Comparison of ENCODE assay signal across 16 cellular contexts in the genomic region with DNA sequence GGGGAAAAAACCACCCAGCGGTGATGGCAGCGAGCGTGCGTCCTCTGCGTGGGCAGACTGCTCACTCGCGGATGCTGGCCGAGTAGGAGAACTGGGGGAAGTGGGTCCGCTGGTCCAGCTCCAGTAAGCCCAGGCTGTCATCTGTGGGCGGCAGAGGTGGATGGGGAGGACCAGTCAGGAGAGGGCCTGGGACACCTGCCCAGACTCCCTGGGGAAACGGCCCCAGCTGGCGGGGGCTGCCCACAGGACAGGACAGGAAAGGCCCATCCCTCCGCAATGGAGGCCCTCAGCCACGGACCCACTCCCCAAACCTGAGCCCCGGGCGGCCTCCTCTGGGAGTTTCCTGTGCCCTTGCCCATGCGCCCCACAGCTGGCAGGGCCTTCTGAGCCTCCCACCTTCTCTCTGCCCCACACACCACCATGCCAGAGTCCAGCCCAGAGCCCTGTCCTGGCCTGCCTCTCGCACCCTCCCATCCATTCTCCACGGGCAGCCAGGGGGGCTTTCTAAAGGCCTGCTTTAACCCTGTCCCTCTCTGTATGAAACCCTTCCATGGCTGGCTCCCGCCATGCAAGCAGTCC. TPM values are rescaled to one million over a fixed set of nuclear protein-coding genes. Genes with fewer than 3 reads are reported as not detected.
DNase-seq lines count a peak whose midpoint lies in the region; ATAC-seq, FAIRE-seq and TF ChIP-seq lines count a peak whose summit lies in the region.
"Had no signal": no experiment of that assay in that cellular context is flagged by ENCODE, and none has a peak within 500 bp of the region (broad histone marks: within the 10 kb centered on the region; RNA-seq: fewer than 3 reads in every experiment).

No MANE protein-coding gene starts in this region.

- FAIRE-seq in K562 (lab: Jason Lieb, UNC) (no peak), urothelium cell line (lab: Jason Lieb, UNC) (no peak)
- FAIRE-seq: G401.6 had no signal

- BruUV-seq in HCT116 (replicated peaks; lab: Mats Ljungman, UMichigan), result no TSS peak
- BruUV-seq in K562 (replicated peaks; lab: Mats Ljungman, UMichigan), result no TSS peak

- ATAC-seq in HCT116, result no peak
- ATAC-seq in K562, result no peak
- no peak for ATAC-seq in stimulated activated effector memory CD8-positive, alpha-beta T cell treated with anti-CD3 and anti-CD28 coated beads, Interleukin-12 subunit alpha, Interleukin-12 subunit beta, amount 100 ng/mL, for 72 hours
- ATAC-seq: PC-3 had no signal

- H3K9me3 Mint-ChIP-seq in stimulated activated effector memory CD8-positive, alpha-beta T cell treated with anti-CD3 and anti-CD28 coated beads, Interleukin-12 subunit alpha, Interleukin-12 subunit beta, amount 100 ng/mL, for 72 hours, result no peaks in the 10 kb centered on the region
- no peaks in the 10 kb centered on the region for H3K9me3 Mint-ChIP-seq in CD14-positive monocyte
- H3K9me3 Mint-ChIP-seq: H9 had no signal

- no peaks in the 10 kb centered on the region for H3K9me3 ChIP-seq in HCT116 (ENCODE audit: control insufficient read depth in 1 of 2, insufficient read depth in 1 of 2, low read depth in 1 of 2, low read length in 2 of 2)
- no peaks in the 10 kb centered on the region for H3K9me3 ChIP-seq in K562 (replicated peaks; ENCODE audit: control insufficient read depth, insufficient read depth, low read depth, low read length)

- in situ Hi-C loops in K562 (cut with MboI), result no loop called here

- peaks cover 6 to 13% (median 11%) of the 10 kb centered on the region in 3 donors for H3K27me3 Mint-ChIP-seq in CD14-positive monocyte (ENCODE audit: low read depth in 3 of 3)

- TF ChIP-seq POLR2A in HCT116 (IDR thresholded peaks at IDR 0.05; ENCODE audit: borderline replicate concordance, extremely low read depth, insufficient read depth, insufficient read length) (no peak), K562 (conservative IDR thresholded peaks at IDR 0.05) (no peak)

- H3K27ac ChIP-seq in HCT116 (ENCODE audit: low read depth, low read length), result no peak overlapping the region
- no peak overlapping the region for H3K27ac ChIP-seq in K562 (ENCODE audit: extremely low read depth, low read depth, low read length)
- H3K27ac ChIP-seq: C4-2B had no signal

- H3K36me3 Mint-ChIP-seq in stimulated activated effector memory CD8-positive, alpha-beta T cell treated with anti-CD3 and anti-CD28 coated beads, Interleukin-12 subunit alpha, Interleukin-12 subunit beta, amount 100 ng/mL, for 72 hours, result peaks cover 47% of the 10 kb centered on the region
- H3K36me3 Mint-ChIP-seq in CD14-positive monocyte, result peaks cover 39 to 57% of the 10 kb centered on the region in 2 donors

- H2AFZ ChIP-seq in HCT116 (ENCODE audit: low read depth, low read length, poor library complexity, severe bottlenecking), result no peak overlapping the region
- no peak overlapping the region for H2AFZ ChIP-seq in K562 (ENCODE audit: low read depth, low read length)

- intact Hi-C loops in HCT116 (cut with micrococcal nuclease), result no loop called here
- intact Hi-C loops in K562 (cut with micrococcal nuclease), result loop anchor here (5.0 kb wide), 1 partner anchor 38 kb away; no protein-coding TSS in a partner anchor
- intact Hi-C loops in CD14-positive monocyte (cut with micrococcal nuclease), result no loop called here

- H3K4me2 ChIP-seq in HCT116 (ENCODE audit: low read length) (no peak overlapping the region), K562 (ENCODE audit: insufficient read depth, low read length) (no peak overlapping the region)

- TF ChIP-seq EP300 in K562 (IDR thresholded peaks at IDR 0.05; ENCODE audit: low read length), result no peak

- H4K20me1 ChIP-seq in HCT116 (ENCODE audit: insufficient read depth), result no peaks in the 10 kb centered on the region
- H4K20me1 ChIP-seq in K562 (replicated peaks; ENCODE audit: control insufficient read depth, insufficient read depth, low read length), result no peaks in the 10 kb centered on the region

- H3K4me1 Mint-ChIP-seq in stimulated activated effector memory CD8-positive, alpha-beta T cell treated with anti-CD3 and anti-CD28 coated beads, Interleukin-12 subunit alpha, Interleukin-12 subunit beta, amount 100 ng/mL, for 72 hours, result peaks cover 11% of the 10 kb centered on the region
- no peaks in the 10 kb centered on the region for H3K4me1 Mint-ChIP-seq in CD14-positive monocyte

- WGBS in K562 (ENCODE audit: insufficient coverage, low coverage, missing lambda C conversion rate), result 86% methylated on average over 16 of the region's 20 CpGs

- H3K36me3 ChIP-seq in HCT116 (ENCODE audit: control insufficient read depth in 1 of 2, insufficient read depth in 2 of 2, low read length in 2 of 2), result peaks cover under 1 to 6% of the 10 kb centered on the region in 2 experiments; a peak in 3 of 4 replicates
- H3K36me3 ChIP-seq in K562 (ENCODE audit: control insufficient read depth, insufficient read depth, low read length), result peaks cover 58% of the 10 kb centered on the region; the same call in 2 of the 3 replicates

- H3K27ac Mint-ChIP-seq in stimulated activated effector memory CD8-positive, alpha-beta T cell treated with anti-CD3 and anti-CD28 coated beads, Interleukin-12 subunit alpha, Interleukin-12 subunit beta, amount 100 ng/mL, for 72 hours, result peak overlapping the region; percentile 59
- peak overlapping the region in 1 of 7 donors; percentile 75 for H3K27ac Mint-ChIP-seq in CD14-positive monocyte

- RAD21 ChIA-PET in HCT116 (lab: Charles Lee; ENCODE audit: low non-redundant PET in 1 of 2, low total read pairs in 2 of 2, uncharacterized antibody in 2 of 2, unreplicated experiment in 2 of 2), result no interaction called here

- no peak overlapping the region for H3K4me3 Mint-ChIP-seq in stimulated activated effector memory CD8-positive, alpha-beta T cell treated with anti-CD3 and anti-CD28 coated beads, Interleukin-12 subunit alpha, Interleukin-12 subunit beta, amount 100 ng/mL, for 72 hours
- H3K4me3 Mint-ChIP-seq in CD14-positive monocyte, result no peak overlapping the region
- H3K4me3 Mint-ChIP-seq: H9 had no signal

- DNase-seq in HCT116 (ENCODE audit: low read depth, low spot score) (no peak), K562 (ENCODE audit: extremely low read depth in 1 of 4, low spot score in 3 of 4) (no peak), CD14-positive monocyte (ENCODE audit: low spot score) (no peak), urothelium cell line (ENCODE audit: low spot score) (no peak)
- no peak for DNase-seq in stimulated activated effector memory CD8-positive, alpha-beta T cell treated with anti-CD3 and anti-CD28 coated beads, Interleukin-12 subunit alpha, Interleukin-12 subunit beta, amount 100 ng/mL, for 72 hours (ENCODE audit: low spot score in 2 of 2)
- DNase-seq: ACHN, H9, NCI-H1092 treated with DMSO at 0.1 percent for 48 hours, NCI-H146, NCI-H2029 treated with DMSO at 0.1 percent for 48 hours, NCI-H2171, NCI-H526, PC-3, RPMI8226 had no signal

- peaks cover 33 to 45% of the 10 kb centered on the region in 2 experiments for H3K4me1 ChIP-seq in HCT116 (ENCODE audit: control insufficient read depth in 1 of 2, insufficient read depth in 2 of 2, low read length in 2 of 2)
- peaks cover 25 to 52% of the 10 kb centered on the region in 2 experiments for H3K4me1 ChIP-seq in K562 (replicated peaks in 1 of 2; ENCODE audit: control insufficient read depth in 2 of 2, insufficient read depth in 2 of 2, low read length in 2 of 2)

- H3K9ac ChIP-seq in HCT116 (ENCODE audit: low read length) (no peak overlapping the region), K562 (ENCODE audit: insufficient read depth in 1 of 2, low read depth in 2 of 2, low read length in 2 of 2) (no peak overlapping the region)

- TF ChIP-seq RAD21 in HCT116 (IDR thresholded peaks at IDR 0.05; ENCODE audit: low read depth) (no peak), K562 (CRISPR knock-in tag; conservative IDR thresholded peaks at IDR 0.05 in 1 of 2, IDR thresholded peaks at IDR 0.05 in 1 of 2) (no peak)

- no peak for TF ChIP-seq CTCF in HCT116 (IDR thresholded peaks at IDR 0.05 in 2 of 3, conservative IDR thresholded peaks at IDR 0.05 in 1 of 3; ENCODE audit: borderline replicate concordance in 1 of 3, insufficient read depth in 1 of 3, low read depth in 2 of 3, low read length in 2 of 3)
- no peak for TF ChIP-seq CTCF in K562 (IDR thresholded peaks at IDR 0.05 in 2 of 3, conservative IDR thresholded peaks at IDR 0.05 in 1 of 3; ENCODE audit: insufficient read depth in 2 of 3, low read depth in 1 of 3, low read length in 3 of 3)
- no peak for TF ChIP-seq CTCF in CD14-positive monocyte (IDR thresholded peaks at IDR 0.05)

- CTCF ChIA-PET in HCT116 (lab: Charles Lee) (interaction anchor here (1.2 kb wide), 1 partner anchor 94 kb away, joined by 4 read pairs; no protein-coding TSS in a partner anchor), K562 (lab: Yijun Ruan, JAX; ENCODE audit: low intra/inter-chr PET ratio) (interaction anchor here (0.6 kb wide), 1 partner anchor 184 kb away, joined by 3 read pairs; no protein-coding TSS in a partner anchor)

- H3K4me3 ChIP-seq in HCT116 (replicated peaks in 1 of 2; ENCODE audit: low read depth in 1 of 2, low read length in 2 of 2) (no peak overlapping the region), K562 (no peak overlapping the region)

- H3K27me3 ChIP-seq in HCT116 (ENCODE audit: insufficient read depth, low read length), result no peaks in the 10 kb centered on the region
- no peaks in the 10 kb centered on the region for H3K27me3 ChIP-seq in K562 (ENCODE audit: control insufficient read depth in 2 of 2, insufficient read depth in 2 of 2, low read length in 2 of 2)

- H3K9me2 ChIP-seq in HCT116 (ENCODE audit: insufficient read depth), result no peaks in the 10 kb centered on the region

- POLR2A ChIA-PET in HCT116 (lab: Charles Lee), result no interaction called here
- POLR2A ChIA-PET in K562 (lab: Yijun Ruan, JAX), result no interaction called here

- no peaks in the 10 kb centered on the region for H3K9me1 ChIP-seq in K562 (ENCODE audit: control insufficient read depth, insufficient read depth, low read length)

- H3K79me2 ChIP-seq in HCT116 (ENCODE audit: insufficient read depth, low read length) (no peaks in the 10 kb centered on the region), K562 (ENCODE audit: control insufficient read depth, insufficient read depth, low read length) (no peaks in the 10 kb centered on the region)

RNA-seq across cellular contexts. Expression of a gene that starts 7.4 kb away (rescaled TPM):
- total RNA-seq in HCT116 (2021; ENCODE audit: unreplicated experiment) (9.8 TPM), K562 (2014; rRNA removed) (0.08 TPM in 1 of 2 replicates, not detected in the other), K562 (2014; rRNA removed; fragmentation: Illumina TruSeq; extraction: Trizol) (not detected in 2 replicates), K562 (2015; rRNA removed; fragmentation: Illumina TruSeq; extraction: Trizol) (not detected in 2 replicates), K562 (2021) (not detected in 2 replicates)
- 17.2 and 26.9 TPM in 2 replicates for polyA plus RNA-seq in HCT116 (2012)
- 0.21 TPM in 1 of 2 replicates, not detected in the other for total RNA-seq in K562 (2011; cell fraction: chromatin; rRNA removed; ENCODE audit: low replicate concordance)
- total RNA-seq in K562 (2011; cell fraction: nucleolus; rRNA removed), result not detected in 2 replicates
- total RNA-seq in K562 (2011; cell fraction: nucleoplasm; rRNA removed), result not detected in 2 replicates
- polyA plus RNA-seq in K562 (2011; rRNA removed) (0.04 TPM in 1 of 2 replicates, not detected in the other), K562 (2014; fragmentation: Illumina TruSeq; extraction: Trizol) (not detected in 2 replicates), K562 (2014; fragmentation: Nextera tagmentation; extraction: Ambion mirVana) (not detected), K562 (2014; rRNA removed) (0.19 and 0.32 TPM in 2 replicates), CD14-positive monocyte (not detected)
- polyA plus RNA-seq in K562 (2011; cell fraction: cytosol; rRNA removed), result 0.03 and 0.21 TPM in 2 replicates
- polyA plus RNA-seq in K562 (2011; cell fraction: nucleus; rRNA removed), result 0.09 and 0.24 TPM in 2 replicates
- 0.14 TPM in 1 of 2 replicates, not detected in the other for polyA plus RNA-seq in K562 (2012)
- not detected in 2 replicates for polyA minus RNA-seq in K562 (2011; rRNA and poly(A)+ RNA removed)
- not detected in 2 replicates for polyA minus RNA-seq in K562 (2011; cell fraction: cytosol; rRNA and poly(A)+ RNA removed)
- not detected in 2 replicates for polyA minus RNA-seq in K562 (2011; cell fraction: nucleus; rRNA and poly(A)+ RNA removed)
- total RNA-seq: PC-3 had no signal

RNA-seq across cellular contexts. Expression of a gene that starts 15.7 kb away (rescaled TPM):
- 1.7 TPM for total RNA-seq in HCT116 (2021; ENCODE audit: unreplicated experiment)
- 2.6 and 3.0 TPM in 2 replicates for polyA plus RNA-seq in HCT116 (2012)
- total RNA-seq in K562 (2011; cell fraction: chromatin; rRNA removed; ENCODE audit: low replicate concordance), result not detected in 2 replicates
- 0.33 TPM in 1 of 2 replicates, not detected in the other for total RNA-seq in K562 (2011; cell fraction: nucleolus; rRNA removed)
- total RNA-seq in K562 (2011; cell fraction: nucleoplasm; rRNA removed), result not detected in 2 replicates
- not detected in 2 replicates for total RNA-seq in K562 (2014; rRNA removed)
- total RNA-seq in K562 (2014; rRNA removed; fragmentation: Illumina TruSeq; extraction: Trizol), result not detected in 2 replicates
- not detected in 2 replicates for total RNA-seq in K562 (2015; rRNA removed; fragmentation: Illumina TruSeq; extraction: Trizol)
- not detected in 2 replicates for total RNA-seq in K562 (2021)
- 0.03 and 0.14 TPM in 2 replicates for polyA plus RNA-seq in K562 (2011; rRNA removed)
- polyA plus RNA-seq in K562 (2011; cell fraction: cytosol; rRNA removed), result 0.01 TPM in 1 of 2 replicates, not detected in the other
- polyA plus RNA-seq in K562 (2011; cell fraction: nucleus; rRNA removed), result 0.18 TPM in 1 of 2 replicates, not detected in the other
- 0.04 TPM in 1 of 2 replicates, not detected in the other for polyA plus RNA-seq in K562 (2012)
- polyA plus RNA-seq in K562 (2014; fragmentation: Illumina TruSeq; extraction: Trizol), result not detected in 2 replicates
- under 1 TPM in 1 of 2 experiments, not detected in 1; 0.06 TPM for polyA plus RNA-seq in K562 (2014; fragmentation: Nextera tagmentation; extraction: Ambion mirVana)
- polyA plus RNA-seq in K562 (2014; rRNA removed), result not detected in 2 replicates
- polyA minus RNA-seq in K562 (2011; rRNA and poly(A)+ RNA removed), result not detected in 2 replicates
- polyA minus RNA-seq in K562 (2011; cell fraction: cytosol; rRNA and poly(A)+ RNA removed), result not detected in 2 replicates
- polyA minus RNA-seq in K562 (2011; cell fraction: nucleus; rRNA and poly(A)+ RNA removed), result not detected in 2 replicates
- polyA plus RNA-seq in CD14-positive monocyte, result not detected

RNA-seq across cellular contexts. Expression of a gene that starts 42.7 kb away (rescaled TPM):
- 17.3 TPM for total RNA-seq in HCT116 (2021; ENCODE audit: unreplicated experiment)
- polyA plus RNA-seq in HCT116 (2012), result 10.5 and 12.4 TPM in 2 replicates
- total RNA-seq in K562 (2011; cell fraction: chromatin; rRNA removed; ENCODE audit: low replicate concordance), result 10.1 and 28.7 TPM in 2 replicates
- 16.7 and 18.8 TPM in 2 replicates for total RNA-seq in K562 (2011; cell fraction: nucleolus; rRNA removed)
- 14.9 and 18.2 TPM in 2 replicates for total RNA-seq in K562 (2011; cell fraction: nucleoplasm; rRNA removed)
- 6.4 TPM in 2 replicates for total RNA-seq in K562 (2014; rRNA removed)
- 0.86 and 1.6 TPM in 2 replicates for total RNA-seq in K562 (2014; rRNA removed; fragmentation: Illumina TruSeq; extraction: Trizol)
- 3.6 and 3.9 TPM in 2 replicates for total RNA-seq in K562 (2015; rRNA removed; fragmentation: Illumina TruSeq; extraction: Trizol)
- 8.0 TPM in 2 replicates for total RNA-seq in K562 (2021)
- 1.9 and 3.3 TPM in 2 replicates for polyA plus RNA-seq in K562 (2011; rRNA removed)
- polyA plus RNA-seq in K562 (2011; cell fraction: cytosol; rRNA removed), result 2.3 and 5.5 TPM in 2 replicates
- 23.5 and 27.3 TPM in 2 replicates for polyA plus RNA-seq in K562 (2011; cell fraction: nucleus; rRNA removed)
- polyA plus RNA-seq in K562 (2012), result 5.9 and 7.2 TPM in 2 replicates
- polyA plus RNA-seq in K562 (2014; fragmentation: Illumina TruSeq; extraction: Trizol), result 1.4 and 3.9 TPM in 2 replicates
- under 1 TPM in 1 of 2 experiments, not detected in 1; 0.01 TPM for polyA plus RNA-seq in K562 (2014; fragmentation: Nextera tagmentation; extraction: Ambion mirVana)
- 6.0 and 7.3 TPM in 2 replicates for polyA plus RNA-seq in K562 (2014; rRNA removed)
- 1.2 and 2.3 TPM in 2 replicates for polyA minus RNA-seq in K562 (2011; rRNA and poly(A)+ RNA removed)
- 6.0 and 8.8 TPM in 2 replicates for polyA minus RNA-seq in K562 (2011; cell fraction: cytosol; rRNA and poly(A)+ RNA removed)
- polyA minus RNA-seq in K562 (2011; cell fraction: nucleus; rRNA and poly(A)+ RNA removed), result 6.1 and 7.6 TPM in 2 replicates
- under 1 TPM in 1 of 2 donors, not detected in 1; 0.05 TPM for polyA plus RNA-seq in CD14-positive monocyte

RNA-seq across cellular contexts. Expression of a gene that starts 51.2 kb away (rescaled TPM):
- total RNA-seq in HCT116 (2021; ENCODE audit: unreplicated experiment) (141 TPM), K562 (2014; rRNA removed) (61.1 and 83.7 TPM in 2 replicates), K562 (2014; rRNA removed; fragmentation: Illumina TruSeq; extraction: Trizol) (44.7 and 55.7 TPM in 2 replicates), K562 (2015; rRNA removed; fragmentation: Illumina TruSeq; extraction: Trizol) (67.4 and 67.7 TPM in 2 replicates), K562 (2021) (120 and 127 TPM in 2 replicates)
- polyA plus RNA-seq in HCT116 (2012), result 69.6 and 69.9 TPM in 2 replicates
- total RNA-seq in K562 (2011; cell fraction: chromatin; rRNA removed; ENCODE audit: low replicate concordance), result 290 and 653 TPM in 2 replicates
- total RNA-seq in K562 (2011; cell fraction: nucleolus; rRNA removed), result 340 and 358 TPM in 2 replicates
- total RNA-seq in K562 (2011; cell fraction: nucleoplasm; rRNA removed), result 338 and 343 TPM in 2 replicates
- polyA plus RNA-seq in K562 (2011; rRNA removed) (90.8 and 133 TPM in 2 replicates), K562 (2014; fragmentation: Illumina TruSeq; extraction: Trizol) (108 and 132 TPM in 2 replicates), K562 (2014; fragmentation: Nextera tagmentation; extraction: Ambion mirVana) (1 to 10 TPM; 1.1 TPM), K562 (2014; rRNA removed) (85.4 and 108 TPM in 2 replicates), CD14-positive monocyte (10 to 100 TPM; 11.4 to 16.3 TPM)
- 112 and 119 TPM in 2 replicates for polyA plus RNA-seq in K562 (2011; cell fraction: cytosol; rRNA removed)
- polyA plus RNA-seq in K562 (2011; cell fraction: nucleus; rRNA removed), result 493 and 545 TPM in 2 replicates
- polyA plus RNA-seq in K562 (2012), result 76.0 and 79.7 TPM in 2 replicates
- 47.0 and 54.6 TPM in 2 replicates for polyA minus RNA-seq in K562 (2011; rRNA and poly(A)+ RNA removed)
- 48.0 and 50.7 TPM in 2 replicates for polyA minus RNA-seq in K562 (2011; cell fraction: cytosol; rRNA and poly(A)+ RNA removed)
- 66.6 and 101 TPM in 2 replicates for polyA minus RNA-seq in K562 (2011; cell fraction: nucleus; rRNA and poly(A)+ RNA removed)
